11 cellular contexts compared by ENCODE assay signal in the genomic region with DNA sequence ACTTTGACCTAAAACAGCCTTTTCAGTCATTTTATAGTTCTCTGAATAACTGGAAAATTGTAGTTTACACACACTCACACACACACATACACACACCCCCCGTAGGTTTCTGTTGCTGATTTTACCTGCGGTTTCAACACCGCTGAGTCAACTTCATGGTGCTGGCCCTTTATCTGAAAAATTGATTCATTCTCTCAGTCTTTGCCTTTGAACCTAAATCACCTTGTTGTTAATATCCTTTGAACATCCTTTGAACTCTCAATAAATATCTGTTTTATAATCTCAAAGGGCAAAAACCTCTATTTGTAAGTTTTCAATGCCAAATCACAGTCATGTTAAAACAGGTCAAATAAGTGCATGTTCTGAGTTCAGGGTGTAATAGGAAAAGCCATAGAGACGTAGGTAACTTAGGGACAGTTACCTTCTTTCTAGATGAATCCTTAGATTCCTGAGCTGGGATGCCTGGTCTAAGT.
DNase-seq lines count a peak whose midpoint lies in the region; TF ChIP-seq lines count a peak whose summit lies in the region.
"Had no signal": no experiment of that assay in that cellular context is flagged by ENCODE, and none has a peak within 500 bp of the region (broad histone marks: within the 10 kb centered on the region; RNA-seq: fewer than 3 reads in every experiment).

No MANE protein-coding gene starts in this region.

- DNase-seq in GM12865 (ENCODE audit: low read depth), result peak; percentile 61
- peak; percentile 37 for DNase-seq in T-helper 22 cell (ENCODE audit: low read depth)
- peak; percentile 60 for DNase-seq in activated naive CD4-positive, alpha-beta T cell treated with anti-CD3 and anti-CD28 coated beads, Interleukin-2, amount 10 ng/mL, durations not matched to agents 7 days and 5 days
- peak; percentile 56 to 70 for DNase-seq in stimulated activated CD4-positive, alpha-beta T cell treated with anti-CD3 and anti-CD28 coated beads, Interleukin-15, amount 100 ng/mL, for 48 hours (ENCODE audit: low read depth in 2 of 2)
- no peak for DNase-seq in Calu3
- no peak for DNase-seq in GM19238 (ENCODE audit: insufficient read length, low spot score)
- DNase-seq in DMS 273 (lab: John Stamatoyannopoulos, UW; ENCODE audit: unreplicated experiment), result no peak
- DNase-seq in NCI-H510A treated with DMSO at 0.1 percent for 48 hours (lab: John Stamatoyannopoulos, UW), result no peak
- DNase-seq: esophagus squamous epithelium, left cardiac atrium had no signal

- H3K4me3 Mint-ChIP-seq in activated naive CD4-positive, alpha-beta T cell treated with anti-CD3 and anti-CD28 coated beads, Interleukin-2, amount 10 ng/mL, durations not matched to agents 7 days and 5 days, result no peak overlapping the region
- no peak overlapping the region for H3K4me3 Mint-ChIP-seq in Calu3 (ENCODE audit: low read depth, unreplicated experiment)

- peaks cover 8% of the 10 kb centered on the region for H3K27me3 Mint-ChIP-seq in activated naive CD4-positive, alpha-beta T cell treated with anti-CD3 and anti-CD28 coated beads, Interleukin-2, amount 10 ng/mL, durations not matched to agents 7 days and 5 days
- peaks cover 16% of the 10 kb centered on the region for H3K27me3 Mint-ChIP-seq in Calu3 (ENCODE audit: unreplicated experiment)

- BruUV-seq in Calu3 (replicated peaks; lab: Mats Ljungman, UMichigan), result no TSS peak

- H3K4me3 ChIP-seq in GM12865 (ENCODE audit: low read depth, low read length), result no peak overlapping the region
- H3K4me3 ChIP-seq: esophagus squamous epithelium, prostate gland had no signal

- no peaks in the 10 kb centered on the region for H3K36me3 Mint-ChIP-seq in activated naive CD4-positive, alpha-beta T cell treated with anti-CD3 and anti-CD28 coated beads, Interleukin-2, amount 10 ng/mL, durations not matched to agents 7 days and 5 days
- no peaks in the 10 kb centered on the region for H3K36me3 Mint-ChIP-seq in Calu3 (ENCODE audit: insufficient read depth, unreplicated experiment)

- TF ChIP-seq CTCF in GM12865 (IDR thresholded peaks at IDR 0.05; ENCODE audit: insufficient read depth, low read depth, low read length, missing control alignments) (no peak), Calu3 (IDR thresholded peaks at IDR 0.05; ENCODE audit: unreplicated experiment) (no peak)

- H3K4me1 Mint-ChIP-seq in activated naive CD4-positive, alpha-beta T cell treated with anti-CD3 and anti-CD28 coated beads, Interleukin-2, amount 10 ng/mL, durations not matched to agents 7 days and 5 days, result peaks cover 18% of the 10 kb centered on the region
- H3K4me1 Mint-ChIP-seq in Calu3 (ENCODE audit: low read depth, unreplicated experiment), result peaks cover 9% of the 10 kb centered on the region

- intact Hi-C loops in Calu3 (cut with micrococcal nuclease; ENCODE audit: unreplicated experiment), result loop anchor here (1.0 kb wide), 3 partner anchors 124 to 729 kb away; no protein-coding TSS in a partner anchor

- no peak overlapping the region for H3K27ac Mint-ChIP-seq in activated naive CD4-positive, alpha-beta T cell treated with anti-CD3 and anti-CD28 coated beads, Interleukin-2, amount 10 ng/mL, durations not matched to agents 7 days and 5 days
- no peak overlapping the region for H3K27ac Mint-ChIP-seq in Calu3 (ENCODE audit: unreplicated experiment)

- CTCF ChIA-PET in activated naive CD4-positive, alpha-beta T cell treated with anti-CD3 and anti-CD28 coated beads, Interleukin-2, amount 10 ng/mL, durations not matched to agents 7 days and 5 days (lab: Charles Lee), result interaction anchor here (0.8 to 6.1 kb wide), 12 partner anchors 10 to 735 kb away, joined by 3 to 50 read pairs (median 4); a partner anchor contains a TSS
- CTCF ChIA-PET in Calu3 (lab: Charles Lee), result interaction anchor here (0.8 to 1.6 kb wide), 9 partner anchors 43 to 729 kb away, joined by 3 to 12 read pairs (median 4); a partner anchor contains a TSS

- H3K9me3 Mint-ChIP-seq in activated naive CD4-positive, alpha-beta T cell treated with anti-CD3 and anti-CD28 coated beads, Interleukin-2, amount 10 ng/mL, durations not matched to agents 7 days and 5 days, result no peaks in the 10 kb centered on the region
- no peaks in the 10 kb centered on the region for H3K9me3 Mint-ChIP-seq in Calu3 (ENCODE audit: low read depth, unreplicated experiment)

Comparison
In these comparisons a context has a peak if more than half of its experiments do, and no peak if none do; other contexts are left out.
1. DNase-seq: peak in GM12865 (single experiment), T-helper 22 cell (single experiment), activated naive CD4-positive, alpha-beta T cell treated with anti-CD3 and anti-CD28 coated beads, Interleukin-2, amount 10 ng/mL, durations not matched to agents 7 days and 5 days (single experiment) and stimulated activated CD4-positive, alpha-beta T cell treated with anti-CD3 and anti-CD28 coated beads, Interleukin-15, amount 100 ng/mL, for 48 hours (2 of 2); none in Calu3 (single experiment), GM19238 (single experiment), DMS 273 (single experiment) and NCI-H510A treated with DMSO at 0.1 percent for 48 hours (single experiment).